13 cellular contexts compared by ENCODE assay signal in genomic region chr1:203906932-203907331, GRCh38. TPM values are rescaled to one million over a fixed set of nuclear protein-coding genes. Genes with fewer than 3 reads are reported as not detected.
DNase-seq lines count a peak whose midpoint lies in the region; ATAC-seq and TF ChIP-seq lines count a peak whose summit lies in the region.
"Had no signal": no experiment of that assay in that cellular context is flagged by ENCODE, and none has a peak within 500 bp of the region (broad histone marks: within the 10 kb centered on the region; RNA-seq: fewer than 3 reads in every experiment).

No MANE protein-coding gene starts in this region.

- CTCF ChIA-PET in mammary epithelial cell (lab: Charles Lee; ENCODE audit: low non-redundant PET), result no interaction called here

- no peaks in the 10 kb centered on the region for H3K79me1 ChIP-seq in mesenchymal stem cell (replicated peaks; ENCODE audit: low read length, poor library complexity, severe bottlenecking)

- H2BK12ac ChIP-seq in mesenchymal stem cell (ENCODE audit: low read length in 2 of 2), result no peak overlapping the region

- no peaks in the 10 kb centered on the region for H3K36me3 ChIP-seq in MG63
- no peaks in the 10 kb centered on the region for H3K36me3 ChIP-seq in mammary epithelial cell (ENCODE audit: insufficient read depth, low read length)
- no peaks in the 10 kb centered on the region for H3K36me3 ChIP-seq in mesenchymal stem cell (ENCODE audit: control insufficient read depth in 1 of 2, insufficient read depth in 2 of 2, low read depth in 1 of 2, low read length in 2 of 2)
- H3K36me3 ChIP-seq: spleen had no signal

- no peaks in the 10 kb centered on the region for H3K79me2 ChIP-seq in mammary epithelial cell (ENCODE audit: insufficient read depth, low read length)

- no peak overlapping the region for H3K18ac ChIP-seq in mesenchymal stem cell (ENCODE audit: low read depth in 1 of 2, low read length in 2 of 2)

- H3K4me2 ChIP-seq in mammary epithelial cell (ENCODE audit: insufficient read depth, low read depth, low read length) (peak overlapping the region; percentile 41), mesenchymal stem cell (ENCODE audit: low read length, poor library complexity, severe bottlenecking) (no peak overlapping the region)

- H3K27me3 Mint-ChIP-seq in T-helper 17 cell, result peaks cover 3% of the 10 kb centered on the region

- H2AK5ac ChIP-seq in mesenchymal stem cell (ENCODE audit: low read length, severe bottlenecking), result no peak overlapping the region

- no peaks in the 10 kb centered on the region for H3K27me3 ChIP-seq in MG63
- H3K27me3 ChIP-seq in mammary epithelial cell (ENCODE audit: insufficient read depth, low read length), result no peaks in the 10 kb centered on the region
- H3K27me3 ChIP-seq in mesenchymal stem cell (ENCODE audit: control insufficient read depth in 1 of 2, insufficient read depth in 1 of 2, low read length in 2 of 2), result no peaks in the 10 kb centered on the region

- peaks cover 11% of the 10 kb centered on the region for H3K4me1 ChIP-seq in mammary epithelial cell (ENCODE audit: insufficient read depth, low read length)
- H3K4me1 ChIP-seq in mesenchymal stem cell (ENCODE audit: control insufficient read depth, insufficient read depth, low read depth, low read length), result peaks cover 1% of the 10 kb centered on the region
- H3K4me1 ChIP-seq: spleen had no signal

- no peak overlapping the region for H2BK120ac ChIP-seq in mesenchymal stem cell (ENCODE audit: low read depth, low read length)

- ATAC-seq in GM21381 (IDR thresholded peaks at IDR 0.05; ENCODE audit: unreplicated experiment), result no peak
- ATAC-seq in T-helper 17 cell, result no peak

- H3K23ac ChIP-seq in mesenchymal stem cell (ENCODE audit: low read length in 2 of 2), result no peak overlapping the region

- H3K9me3 ChIP-seq in MG63, result no peaks in the 10 kb centered on the region
- H3K9me3 ChIP-seq in mammary epithelial cell (replicated peaks; ENCODE audit: insufficient read depth, low read length), result no peaks in the 10 kb centered on the region
- H3K9me3 ChIP-seq in mesenchymal stem cell (ENCODE audit: control insufficient read depth, low read length), result no peaks in the 10 kb centered on the region
- H3K9me3 ChIP-seq in T-helper 17 cell (ENCODE audit: control insufficient read depth, low read length, poor library complexity, severe bottlenecking), result no peaks in the 10 kb centered on the region
- H3K9me3 ChIP-seq: spleen had no signal

- no peaks in the 10 kb centered on the region for H3K36me3 Mint-ChIP-seq in T-helper 17 cell (ENCODE audit: low read depth)
- H3K36me3 Mint-ChIP-seq: memory B cell had no signal

- DNase-seq in AG09319 (ENCODE audit: extremely low read depth, low read depth) (peak; percentile 67), MG63 (peak; percentile 59), mammary epithelial cell (peak; percentile 89), mesenchymal stem cell (peak; percentile 87), NCI-H2171 (lab: John Stamatoyannopoulos, UW) (no peak), T-helper 17 cell (no peak), SKM-1 treated with dmso at 0.1 percent for 144 hours (lab: John Stamatoyannopoulos, UW; ENCODE audit: unreplicated experiment) (no peak)
- DNase-seq: activated gamma-delta T cell, endodermal cell, spleen had no signal

- H3K4me3 Mint-ChIP-seq in T-helper 17 cell, result no peak overlapping the region
- H3K4me3 Mint-ChIP-seq: endodermal cell, memory B cell had no signal

- H3K27ac Mint-ChIP-seq in T-helper 17 cell, result no peak overlapping the region
- H3K27ac Mint-ChIP-seq: endodermal cell, memory B cell had no signal

- H4K8ac ChIP-seq in mesenchymal stem cell (ENCODE audit: low read length), result no peak overlapping the region

- in situ Hi-C loops in mammary epithelial cell (cut with MboI; ENCODE audit: low sequenced_read_pairs in 2 of 2), result no loop called here

- no peak overlapping the region for H2BK5ac ChIP-seq in mesenchymal stem cell (ENCODE audit: low read depth, low read length, poor library complexity, severe bottlenecking)

- H3K14ac ChIP-seq in mesenchymal stem cell (ENCODE audit: low read length in 2 of 2), result no peak overlapping the region

- H3K4me3 ChIP-seq in MG63 (no peak overlapping the region), mammary epithelial cell (replicated peaks in 1 of 3; ENCODE audit: insufficient read depth in 1 of 3, low read depth in 2 of 3, low read length in 3 of 3) (no peak overlapping the region), mesenchymal stem cell (ENCODE audit: insufficient read depth in 1 of 2, low read depth in 1 of 2, low read length in 2 of 2) (no peak overlapping the region)
- H3K4me3 ChIP-seq: spleen had no signal

- 0% methylated on average over 2 of the region's 2 CpGs for WGBS in mammary epithelial cell (ENCODE audit: low coverage, missing lambda C conversion rate)
- whole genome bisulfite sequencing in mesenchymal stem cell, result 0% methylated on average over 2 of the region's 2 CpGs

- H4K20me1 ChIP-seq in mammary epithelial cell (ENCODE audit: insufficient read depth, low read length), result no peaks in the 10 kb centered on the region

- H2AFZ ChIP-seq in mammary epithelial cell (ENCODE audit: low read depth, low read length) (no peak overlapping the region), mesenchymal stem cell (ENCODE audit: low read depth, low read length) (no peak overlapping the region)

- TF ChIP-seq CTCF in AG09319 (IDR thresholded peaks at IDR 0.05; ENCODE audit: low read depth, low read length), result no peak
- no peak for TF ChIP-seq CTCF in mammary epithelial cell (conservative IDR thresholded peaks at IDR 0.05 in 1 of 2, IDR thresholded peaks at IDR 0.05 in 1 of 2; ENCODE audit: extremely low read depth in 1 of 2, insufficient read depth in 1 of 2, low read depth in 1 of 2, low read length in 2 of 2)

- H3K9ac ChIP-seq in mammary epithelial cell (ENCODE audit: insufficient read depth, low read length) (no peak overlapping the region), mesenchymal stem cell (ENCODE audit: low read length) (peak overlapping the region; percentile 45)

- H3K27ac ChIP-seq in mammary epithelial cell (ENCODE audit: insufficient read depth, low read depth, low read length), result no peak overlapping the region
- no peak overlapping the region for H3K27ac ChIP-seq in mesenchymal stem cell (ENCODE audit: low read length, poor library complexity, severe bottlenecking)
- H3K27ac ChIP-seq: spleen, VCaP had no signal

- dilution Hi-C loops in mammary epithelial cell (cut with HindIII; ENCODE audit: low sequenced_read_pairs), result no loop called here

- H2BK15ac ChIP-seq in mesenchymal stem cell (ENCODE audit: low read depth, poor library complexity, severe bottlenecking), result no peak overlapping the region

- no peak overlapping the region for H4K91ac ChIP-seq in mesenchymal stem cell (ENCODE audit: low read length)

- H3K4ac ChIP-seq in mesenchymal stem cell (ENCODE audit: low read depth in 1 of 2, low read length in 2 of 2), result no peak overlapping the region

- peaks cover 2% of the 10 kb centered on the region for H3K4me1 Mint-ChIP-seq in T-helper 17 cell
- H3K4me1 Mint-ChIP-seq: endodermal cell, memory B cell had no signal

- BruUV-seq in mammary epithelial cell (replicated peaks; lab: Mats Ljungman, UMichigan), result no TSS peak

- intact Hi-C loops in mammary epithelial cell (cut with micrococcal nuclease), result no loop called here

RNA-seq across cellular contexts. Expression of gene SNRPE, which starts 45.5 kb away (rescaled TPM):
- total RNA-seq in MG63 (2014; rRNA removed; shearing (Covaris generic); ENCODE audit: low replicate concordance), result 200 and 265 TPM in 2 replicates
- total RNA-seq in mammary epithelial cell, result 100 to 1,000 TPM in 1 of 2 donors, 10 to 100 TPM in 1; 21.7 to 131 TPM
- polyA plus RNA-seq in mammary epithelial cell, result 247 TPM
- polyA minus RNA-seq in mammary epithelial cell, result 77.2 TPM
- polyA plus RNA-seq in mesenchymal stem cell (2013, experiment 1 of 2), result 221 TPM
- 233 TPM for polyA plus RNA-seq in mesenchymal stem cell (2013, experiment 2 of 2)
- total RNA-seq in T-helper 17 cell, result 10 to 100 TPM; 47.2 to 50.1 TPM

Comparison
In these comparisons a context has a peak if more than half of its experiments do, and no peak if none do; other contexts are left out.
1. DNase-seq: peak in AG09319 (single experiment), MG63 (single experiment), mammary epithelial cell (single experiment) and mesenchymal stem cell (single experiment); none in NCI-H2171 (single experiment), T-helper 17 cell (0 of 3) and SKM-1 treated with dmso at 0.1 percent for 144 hours (single experiment).